In genomic region chr6:54244430-54244829, GRCh38 we compare ENCODE assay signal across 8 cellular contexts.
DNase-seq lines count a peak whose midpoint lies in the region; ATAC-seq and TF ChIP-seq lines count a peak whose summit lies in the region.

No MANE protein-coding gene starts in this region.

- no peaks in the 10 kb centered on the region for H3K36me3 ChIP-seq in MM.1S (replicated peaks; ENCODE audit: insufficient read depth, low read length)
- H3K36me3 ChIP-seq in osteoblast (ENCODE audit: insufficient read depth, low read length): no peaks in the 10 kb centered on the region

- no peaks in the 10 kb centered on the region for H3K79me2 ChIP-seq in MM.1S (ENCODE audit: low read length)
- no peaks in the 10 kb centered on the region for H3K79me2 ChIP-seq in osteoblast (ENCODE audit: insufficient read depth, low read length)

- H2AFZ ChIP-seq in MM.1S (ENCODE audit: low read length): no peak overlapping the region
- no peak overlapping the region for H2AFZ ChIP-seq in osteoblast (ENCODE audit: low read length)

- H4K20me1 ChIP-seq in MM.1S (ENCODE audit: insufficient read depth, low read length): no peaks in the 10 kb centered on the region
- no peaks in the 10 kb centered on the region for H4K20me1 ChIP-seq in osteoblast (ENCODE audit: insufficient read depth, low read length)

- POLR2A ChIA-PET in GM10248 (lab: Yijun Ruan, JAX): no interaction called here

- DNase-seq in GM10248 (ENCODE audit: extremely low spot score): no peak
- DNase-seq in MM.1S: peak; percentile 38
- DNase-seq in choroid plexus epithelial cell (ENCODE audit: low read depth): peak; percentile 63
- DNase-seq in osteoblast (ENCODE audit: insufficient read length, low spot score, missing footprints): no peak
- no peak for DNase-seq in occipital lobe (lab: John Stamatoyannopoulos, UW)
- no peak for DNase-seq in NCI-H1092 (lab: John Stamatoyannopoulos, UW)
- DNase-seq in iPS-NIHi7 (ENCODE audit: extremely low spot score): no peak

- H3K4me2 ChIP-seq in MM.1S (ENCODE audit: low read depth, low read length) (no peak overlapping the region), osteoblast (ENCODE audit: insufficient read depth, low read length) (no peak overlapping the region)

- H3K4me1 ChIP-seq in MM.1S (ENCODE audit: low read length) (no peaks in the 10 kb centered on the region), osteoblast (ENCODE audit: insufficient read depth, low read length) (no peaks in the 10 kb centered on the region)

- TF ChIP-seq CTCF in GM10248 (IDR thresholded peaks at IDR 0.05; ENCODE audit: control extremely low read depth, extremely low read depth, low read depth, missing control alignments): peak; percentile 23
- TF ChIP-seq CTCF in MM.1S (IDR thresholded peaks at IDR 0.05; ENCODE audit: low read length): peak; percentile 49
- peak; percentile 64 for TF ChIP-seq CTCF in choroid plexus epithelial cell (conservative IDR thresholded peaks at IDR 0.05; ENCODE audit: low read depth, low read length)
- TF ChIP-seq CTCF in osteoblast (IDR thresholded peaks at IDR 0.05; ENCODE audit: extremely low read depth, low read depth, low read length): peak; percentile 62

- H3K4me3 ChIP-seq in MM.1S (ENCODE audit: low read length) (no peak overlapping the region), choroid plexus epithelial cell (ENCODE audit: low read depth, low read length) (no peak overlapping the region), osteoblast (ENCODE audit: insufficient read depth, low read length) (no peak overlapping the region)

- H3K27ac ChIP-seq in MM.1S (ENCODE audit: low read length) (no peak overlapping the region), osteoblast (ENCODE audit: low read depth, low read length) (no peak overlapping the region)

- H3K9ac ChIP-seq in MM.1S (ENCODE audit: low read length): no peak overlapping the region

- H3K27me3 ChIP-seq in MM.1S (replicated peaks; ENCODE audit: insufficient read depth, low read length): no peaks in the 10 kb centered on the region
- H3K27me3 ChIP-seq in osteoblast (ENCODE audit: insufficient read depth, low read length): no peaks in the 10 kb centered on the region

- CTCF ChIA-PET in GM10248 (lab: Yijun Ruan, JAX): interaction anchor here (0.9 to 1.7 kb wide), 7 partner anchors 8 to 825 kb away, joined by 3 to 6 read pairs (median 4); no protein-coding TSS in a partner anchor

- H3K9me3 ChIP-seq in MM.1S (replicated peaks; ENCODE audit: insufficient read depth, low read length): no peaks in the 10 kb centered on the region
- no peaks in the 10 kb centered on the region for H3K9me3 ChIP-seq in osteoblast (ENCODE audit: low read depth, low read length)

- no peaks in the 10 kb centered on the region for H3F3A ChIP-seq in MM.1S (ENCODE audit: insufficient read depth, low read length)

- no peak for ATAC-seq in GM21367 (IDR thresholded peaks at IDR 0.05; ENCODE audit: unreplicated experiment)

- H3K9me2 ChIP-seq in MM.1S (replicated peaks; ENCODE audit: insufficient read depth, low read length): no peaks in the 10 kb centered on the region

Comparison
In these comparisons a context has a peak if more than half of its experiments do, and no peak if none do; other contexts are left out.
1. DNase-seq: peak in MM.1S (single experiment) and choroid plexus epithelial cell (single experiment); none in GM10248 (single experiment), osteoblast (single experiment), occipital lobe (single experiment), NCI-H1092 (single experiment) and iPS-NIHi7 (single experiment).
2. Peak in every context shown above with its lines, with median percentiles within 50 percentile points of each other: CTCF ChIP-seq.